8 cellular contexts compared by ENCODE assay signal in genomic region chr17:50161023-50161910, GRCh38. TPM values are rescaled to one million over a fixed set of nuclear protein-coding genes. Genes with fewer than 3 reads are reported as not detected.
DNase-seq lines count a peak whose midpoint lies in the region; ATAC-seq lines count a peak whose summit lies in the region.

No MANE protein-coding gene starts in this region.

- H3K4me3 ChIP-seq in Jurkat, Clone E6-1 (ENCODE audit: low read length): peak overlapping the region; percentile 63
- H3K4me3 ChIP-seq in esophagus (ENCODE audit: low read depth in 1 of 2, low read length in 2 of 2) (peak overlapping the region; percentile 37 to 42), muscle layer of colon (ENCODE audit: low read depth in 1 of 2, low read length in 2 of 2) (peak overlapping the region; percentile 15 to 65)

- H3K27me3 ChIP-seq in esophagus (ENCODE audit: control insufficient read depth in 1 of 2, insufficient read depth in 2 of 2, low read length in 2 of 2): no peaks in the 10 kb centered on the region
- H3K27me3 ChIP-seq in muscle layer of colon (ENCODE audit: control insufficient read depth in 1 of 2, insufficient read depth in 2 of 2, low read length in 2 of 2): no peaks in the 10 kb centered on the region

- H3K9me3 ChIP-seq in esophagus (ENCODE audit: control insufficient read depth in 2 of 2, insufficient read depth in 1 of 2, low read depth in 1 of 2, low read length in 1 of 2): no peaks in the 10 kb centered on the region
- H3K9me3 ChIP-seq in muscle layer of colon (ENCODE audit: low read length): no peaks in the 10 kb centered on the region

- peak; percentile 66 for ATAC-seq in GM21515 (IDR thresholded peaks at IDR 0.05; ENCODE audit: unreplicated experiment)

- H3K9ac ChIP-seq in muscle layer of colon (ENCODE audit: low read length): peak overlapping the region; percentile 49

- no peaks in the 10 kb centered on the region for H3K36me3 ChIP-seq in esophagus (ENCODE audit: control insufficient read depth in 2 of 2, insufficient read depth in 2 of 2, low read length in 1 of 2)
- no peaks in the 10 kb centered on the region for H3K36me3 ChIP-seq in muscle layer of colon (ENCODE audit: insufficient read depth, low read length)

- peak overlapping the region; percentile 30 to 57 for H3K27ac ChIP-seq in esophagus (ENCODE audit: low read depth in 2 of 2, low read length in 1 of 2)
- peak overlapping the region; percentile 68 for H3K27ac ChIP-seq in muscle layer of colon (ENCODE audit: low read depth, low read length)

- H3K4me1 ChIP-seq in esophagus (ENCODE audit: control insufficient read depth in 2 of 2, insufficient read depth in 2 of 2, low read length in 1 of 2) (peaks cover 2 to 5% of the 10 kb centered on the region in 2 donors), muscle layer of colon (ENCODE audit: insufficient read depth, low read length) (peaks cover 27% of the 10 kb centered on the region)

- 1% methylated on average over 52 to 53 of the region's 53 CpGs for WGBS in esophagus, 2 donors

- peak; percentile 74 for DNase-seq in DMS 273 treated with DMSO at 0.1 percent for 48 hours (lab: John Stamatoyannopoulos, UW)
- peak; percentile 92 for DNase-seq in Jurkat, Clone E6-1 (ENCODE audit: low read depth, low spot score)
- DNase-seq in OCI-M1 (lab: John Stamatoyannopoulos, UW): peak; percentile 91
- DNase-seq in activated T-cell treated with anti-CD3 and anti-CD28 coated beads for 4 hours: peak; percentile 94
- DNase-seq in stimulated activated CD8-positive, alpha-beta memory T cell treated with anti-CD3 and anti-CD28 coated beads, Interleukin-4, amount 100 ng/mL, for 48 hours: peak; percentile 97

RNA-seq across cellular contexts. Expression of gene SGCA, which starts 4.5 kb away (rescaled TPM):
- not detected for polyA plus RNA-seq in Jurkat, Clone E6-1 (2012; ENCODE audit: insufficient read depth, insufficient read length)
- 1 to 10 TPM; 7.1 to 10.0 TPM for polyA plus RNA-seq in esophagus

RNA-seq across cellular contexts. Expression of gene PPP1R9B, which starts 10.8 kb away (rescaled TPM):
- 28.6 TPM for polyA plus RNA-seq in Jurkat, Clone E6-1 (2012; ENCODE audit: insufficient read depth, insufficient read length)
- 10 to 100 TPM; 15.4 to 31.3 TPM for polyA plus RNA-seq in esophagus

RNA-seq across cellular contexts. Expression of gene SAMD14, which starts 31.3 kb away (rescaled TPM):
- 4.3 TPM for polyA plus RNA-seq in Jurkat, Clone E6-1 (2012; ENCODE audit: insufficient read depth, insufficient read length)
- polyA plus RNA-seq in esophagus: under 1 TPM; 0.37 to 0.44 TPM

RNA-seq across cellular contexts. Expression of gene COL1A1, which starts 40.2 kb away (rescaled TPM):
- 2.0 TPM for polyA plus RNA-seq in Jurkat, Clone E6-1 (2012; ENCODE audit: insufficient read depth, insufficient read length)
- polyA plus RNA-seq in esophagus: 10 to 100 TPM; 11.8 to 12.8 TPM

Comparison
In these comparisons a context has a peak if more than half of its experiments do, and no peak if none do; other contexts are left out.
1. Peak in every context shown above with its lines: DNase-seq, ATAC-seq, H3K4me3 ChIP-seq and H3K27ac ChIP-seq.